In the genomic region with DNA sequence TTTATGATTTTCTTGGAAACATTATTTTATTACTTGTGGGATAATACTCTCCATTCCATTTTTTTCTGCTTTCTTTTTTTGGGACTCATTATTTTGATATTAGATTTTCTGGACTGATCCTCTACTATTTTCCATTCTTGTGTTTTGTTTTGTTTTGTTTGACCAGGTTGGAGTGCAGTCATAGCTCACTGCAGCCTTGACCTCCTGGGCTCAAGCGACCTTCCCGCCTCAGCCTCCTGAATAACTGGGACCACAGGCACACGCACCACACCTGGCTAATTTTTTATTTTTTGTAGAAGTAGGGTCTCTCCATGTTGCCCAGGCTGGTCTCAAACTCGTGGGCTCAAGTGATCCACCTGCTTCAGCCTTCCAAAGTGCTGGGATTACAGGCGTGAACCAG, we compare ENCODE assay signal across 35 cellular contexts.
"Had no signal": no experiment of that assay in that cellular context is flagged by ENCODE, and none has a peak within 500 bp of the region (broad histone marks: within the 10 kb centered on the region; RNA-seq: fewer than 3 reads in every experiment).

No MANE protein-coding gene starts in this region.

- H3K9me3 ChIP-seq: MG63 had no signal

- H3K27me3 ChIP-seq: MG63 had no signal

- DNase-seq: Karpas-422, Kasumi-1, MG63, MM.1S, MV-4-11, NCI-H1048, NCI-H1092, NCI-H1092 treated with DMSO at 0.1 percent for 48 hours, NCI-H1105, NCI-H1105 treated with DMSO at 0.1 percent for 48 hours, NCI-H1417, NCI-H1417 treated with DMSO at 0.1 percent for 48 hours, NCI-H1436, NCI-H1436 treated with DMSO at 0.1 percent for 48 hours, NCI-H146, NCI-H1694, NCI-H1694 treated with DMSO at 0.1 percent for 48 hours, NCI-H187, NCI-H187 treated with DMSO at 0.1 percent for 48 hours, NCI-H1930, NCI-H2029, NCI-H2029 treated with DMSO at 0.1 percent for 48 hours, NCI-H2081, NCI-H2081 treated with DMSO at 0.1 percent for 48 hours, NCI-H2107, NCI-H2171, NCI-H2171 treated with DMSO at 0.1 percent for 48 hours, NCI-H2227 treated with DMSO at 0.1 percent for 48 hours, NCI-H226, NCI-H345, NCI-H446, NCI-H446 treated with DMSO at 0.1 percent for 48 hours, NCI-H510A, NCI-H510A treated with DMSO at 0.1 percent for 48 hours, NCI-H524 had no signal

- H3K36me3 ChIP-seq: MG63 had no signal

- H3K4me3 ChIP-seq: MG63 had no signal
